ENCODE assay signal across 23 cellular contexts in the genomic region with DNA sequence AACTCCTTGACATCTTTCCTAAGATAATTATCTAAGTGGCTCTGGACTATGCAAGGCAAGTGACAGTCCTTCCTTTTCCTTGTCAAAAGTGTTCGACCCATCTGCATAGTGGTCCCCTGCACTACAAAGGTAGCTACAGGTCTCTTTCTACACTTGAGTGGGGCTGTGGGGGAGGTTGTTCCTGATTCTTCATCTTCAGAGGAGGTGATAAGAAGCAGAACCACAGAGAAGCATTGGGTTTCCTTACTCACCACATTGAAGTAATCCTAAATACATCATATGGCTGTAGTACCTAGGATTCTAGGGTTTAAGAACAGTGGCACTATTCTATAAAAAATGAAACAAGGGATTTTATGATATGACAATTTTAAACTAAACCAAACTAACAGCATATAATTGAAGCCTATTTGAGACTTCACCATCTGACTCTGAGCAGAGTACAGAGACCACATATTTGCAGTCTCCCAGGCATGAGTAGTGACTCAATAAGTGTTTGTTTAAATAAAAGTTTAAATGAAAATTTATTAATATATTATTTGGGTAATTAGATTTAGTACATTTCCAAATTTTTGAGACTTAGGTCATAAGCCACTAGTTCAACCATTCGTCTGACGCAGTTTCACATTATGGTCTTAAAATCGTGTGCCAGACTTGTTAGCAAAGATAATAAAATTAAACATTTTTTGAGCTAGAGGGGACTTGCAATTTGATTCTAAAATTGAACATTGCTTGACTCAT. TPM values are rescaled to one million over a fixed set of nuclear protein-coding genes. Genes with fewer than 3 reads are reported as not detected.
DNase-seq lines count a peak whose midpoint lies in the region; ATAC-seq, FAIRE-seq and TF ChIP-seq lines count a peak whose summit lies in the region.
"Had no signal": no experiment of that assay in that cellular context is flagged by ENCODE, and none has a peak within 500 bp of the region (broad histone marks: within the 10 kb centered on the region; RNA-seq: fewer than 3 reads in every experiment).

No MANE protein-coding gene starts in this region.

- no peak for TF ChIP-seq POLR2A in GM12878 (IDR thresholded peaks at IDR 0.05; ENCODE audit: low read depth, low read length)

- H3K36me3 Mint-ChIP-seq in osteocyte (ENCODE audit: unreplicated experiment) = no peaks in the 10 kb centered on the region
- H3K36me3 Mint-ChIP-seq: activated naive CD4-positive, alpha-beta T cell treated with anti-CD3 and anti-CD28 coated beads, Interleukin-2, amount 10 ng/mL, durations not matched to agents 7 days and 5 days; type B pancreatic cell had no signal

- DNase-seq in DND-41 (peak; percentile 40), SK-N-MC (ENCODE audit: low read depth, low spot score) (no peak), GM12878 (ENCODE audit: low read depth, low spot score) (no peak), osteocyte (ENCODE audit: extremely low spot score, unreplicated experiment) (no peak), mesenteric fat pad (ENCODE audit: low spot score) (no peak), H4 (ENCODE audit: low spot score) (no peak)
- no peak for DNase-seq in central memory CD4-positive, alpha-beta T cell
- DNase-seq: activated CD4-positive, alpha-beta T cell treated with anti-CD3 and anti-CD28 coated beads for 36 hours; activated naive CD4-positive, alpha-beta T cell treated with anti-CD3 and anti-CD28 coated beads, Interleukin-2, amount 10 ng/mL, durations not matched to agents 7 days and 5 days; brain microvascular endothelial cell; gastrocnemius medialis; Karpas-422; mucosa of descending colon; NCI-H1105; NCI-H748 treated with DMSO at 0.1 percent for 48 hours; occipital lobe; PC-9; right cardiac atrium; stimulated activated naive CD4-positive, alpha-beta T cell treated with Interleukin-2 at 50 U/mL for 16 hours; T1000 had no signal

- BruUV-seq in GM12878 (replicated peaks; lab: Mats Ljungman, UMichigan) = no TSS peak

- H3K4me1 Mint-ChIP-seq in osteocyte (ENCODE audit: unreplicated experiment) = peaks cover 17% of the 10 kb centered on the region

- H3K27me3 ChIP-seq in DND-41 (ENCODE audit: insufficient read depth, low read length, poor library complexity) (no peaks in the 10 kb centered on the region), GM12878 (replicated peaks in 1 of 2; ENCODE audit: control insufficient read depth in 2 of 2, insufficient read depth in 2 of 2, low read length in 1 of 2) (no peaks in the 10 kb centered on the region)
- H3K27me3 ChIP-seq: brain microvascular endothelial cell, gastrocnemius medialis, SJSA1 had no signal

- TF ChIP-seq CTCF in DND-41 (IDR thresholded peaks at IDR 0.05; ENCODE audit: borderline replicate concordance, extremely low read depth, low read length, poor library complexity, severe bottlenecking) (no peak), GM12878 (IDR thresholded peaks at IDR 0.05 in 2 of 3, conservative IDR thresholded peaks at IDR 0.05 in 1 of 3; ENCODE audit: control insufficient read depth in 2 of 3, extremely low read depth in 1 of 3, insufficient read depth in 1 of 3, low read depth in 3 of 3, low read length in 3 of 3) (no peak), osteocyte (IDR thresholded peaks at IDR 0.05) (no peak)

- peak; percentile 23 for FAIRE-seq in GM12878 (lab: Jason Lieb, UNC)

- CTCF ChIA-PET in GM12878 (lab: Yijun Ruan, JAX) = interaction anchor here (0.7 to 1.4 kb wide), 4 partner anchors 11 to 365 kb away, joined by 3 read pairs; no protein-coding TSS in a partner anchor

- SMC1A ChIA-PET in GM12878 (lab: Charles Lee; ENCODE audit: uncharacterized antibody, unreplicated experiment) = interaction anchor here (1.1 to 1.5 kb wide), 2 partner anchors 17 to 51 kb away, joined by 3 to 4 read pairs; no protein-coding TSS in a partner anchor

- H3K27ac Mint-ChIP-seq in osteocyte (ENCODE audit: unreplicated experiment) = peak overlapping the region; percentile 81
- H3K27ac Mint-ChIP-seq: activated naive CD4-positive, alpha-beta T cell treated with anti-CD3 and anti-CD28 coated beads, Interleukin-2, amount 10 ng/mL, durations not matched to agents 7 days and 5 days; type B pancreatic cell had no signal

- H3K4me1 ChIP-seq in DND-41 (ENCODE audit: insufficient read depth, low read length) (peaks cover 30% of the 10 kb centered on the region), GM12878 (ENCODE audit: control insufficient read depth, insufficient read depth, low read length) (no peaks in the 10 kb centered on the region)
- H3K4me1 ChIP-seq: gastrocnemius medialis, SJSA1 had no signal

- H3K9me3 ChIP-seq in DND-41 (ENCODE audit: insufficient read depth, low read length, severe bottlenecking) (no peaks in the 10 kb centered on the region), SK-N-MC (ENCODE audit: low read depth, low read length) (no peaks in the 10 kb centered on the region), GM12878 (replicated peaks; ENCODE audit: control insufficient read depth, insufficient read depth, low read length) (no peaks in the 10 kb centered on the region)
- H3K9me3 ChIP-seq: gastrocnemius medialis, mucosa of descending colon, SJSA1 had no signal

- TF ChIP-seq RAD21 in GM12878 (IDR thresholded peaks at IDR 0.05; ENCODE audit: insufficient read depth, low read depth, low read length) = no peak

- H3K4me3 Mint-ChIP-seq in osteocyte (ENCODE audit: unreplicated experiment) = no peak overlapping the region
- H3K4me3 Mint-ChIP-seq: activated CD4-positive, alpha-beta T cell treated with anti-CD3 and anti-CD28 coated beads for 36 hours; activated naive CD4-positive, alpha-beta T cell treated with anti-CD3 and anti-CD28 coated beads, Interleukin-2, amount 10 ng/mL, durations not matched to agents 7 days and 5 days; type B pancreatic cell had no signal

- peak overlapping the region; percentile 47 for H3K9ac ChIP-seq in DND-41 (ENCODE audit: low read depth, low read length)
- H3K9ac ChIP-seq in SK-N-MC (ENCODE audit: insufficient read length) = peak overlapping the region; percentile 41
- no peak overlapping the region for H3K9ac ChIP-seq in GM12878 (ENCODE audit: control insufficient read depth, insufficient read depth, low read length)

- POLR2A ChIA-PET in GM12878 (lab: Charles Lee) = no interaction called here

- H3K79me2 ChIP-seq in DND-41 (ENCODE audit: insufficient read depth, low read length) (no peaks in the 10 kb centered on the region), GM12878 (ENCODE audit: control insufficient read depth, insufficient read depth, low read length) (no peaks in the 10 kb centered on the region)

- H3K4me3 ChIP-seq in DND-41 (ENCODE audit: low read depth in 1 of 2, low read length in 2 of 2) = no peak overlapping the region
- H3K4me3 ChIP-seq in SK-N-MC = peak overlapping the region; percentile 68
- H3K4me3 ChIP-seq in GM12878 = no peak overlapping the region
- H3K4me3 ChIP-seq: gastrocnemius medialis, mucosa of descending colon, PC-9, SJSA1 had no signal

- peak; percentile 64 for ATAC-seq in DND-41 (ENCODE audit: insufficient read depth, low read depth)
- no peak for ATAC-seq in GM12878
- no peak for ATAC-seq in GM18517 (IDR thresholded peaks at IDR 0.05; ENCODE audit: unreplicated experiment)
- ATAC-seq: gastrocnemius medialis, mucosa of descending colon, right cardiac atrium had no signal

- in situ Hi-C loops in GM12878 (cut with MboI) = no loop called here

- 25% methylated on average over 4 of the region's 4 CpGs for WGBS in GM12878 (ENCODE audit: insufficient coverage, insufficient replicate concordance, low lambda C conversion rate, missing lambda C conversion rate)

- peak overlapping the region; percentile 93 for H3K27ac ChIP-seq in DND-41 (ENCODE audit: low read length)
- peak overlapping the region; percentile 92 for H3K27ac ChIP-seq in SK-N-MC
- H3K27ac ChIP-seq in GM12878 (ENCODE audit: control insufficient read depth, insufficient read depth) = no peak overlapping the region
- H3K27ac ChIP-seq: brain microvascular endothelial cell, gastrocnemius medialis, PC-9, SJSA1 had no signal

- intact Hi-C loops in GM12878 (cut with micrococcal nuclease; ENCODE audit: unreplicated experiment) = no loop called here

- TF ChIP-seq EP300 in GM12878 (IDR thresholded peaks at IDR 0.05; ENCODE audit: borderline replicate concordance in 1 of 2, control insufficient read depth in 1 of 2, low read depth in 2 of 2, low read length in 2 of 2) = no peak

- RAD21 ChIA-PET in GM12878 (lab: Charles Lee; ENCODE audit: unreplicated experiment) = interaction anchor here (0.8 kb wide), 1 partner anchor 16 kb away, joined by 3 read pairs; no protein-coding TSS in a partner anchor

- no peaks in the 10 kb centered on the region for H3K27me3 Mint-ChIP-seq in osteocyte (ENCODE audit: unreplicated experiment)
- H3K27me3 Mint-ChIP-seq: activated CD4-positive, alpha-beta T cell treated with anti-CD3 and anti-CD28 coated beads for 36 hours; type B pancreatic cell had no signal

- H3K4me2 ChIP-seq in DND-41 (ENCODE audit: insufficient read depth, low read length) (peak overlapping the region; percentile 53; the same call in 1 of the 2 replicates), GM12878 (ENCODE audit: control insufficient read depth, insufficient read depth) (no peak overlapping the region)
- H3K4me2 ChIP-seq: PC-9 had no signal

- H2AFZ ChIP-seq in DND-41 (ENCODE audit: low read depth, low read length) (peak overlapping the region; percentile 75), GM12878 (ENCODE audit: control insufficient read depth, low read depth, low read length) (no peak overlapping the region)
- H2AFZ ChIP-seq: PC-9 had no signal

- H4K20me1 ChIP-seq in DND-41 (ENCODE audit: insufficient read depth, low read length) = no peaks in the 10 kb centered on the region
- no peaks in the 10 kb centered on the region for H4K20me1 ChIP-seq in GM12878 (ENCODE audit: control insufficient read depth, insufficient read depth)

- H3K9me3 Mint-ChIP-seq in osteocyte (ENCODE audit: unreplicated experiment) = no peaks in the 10 kb centered on the region
- H3K9me3 Mint-ChIP-seq: activated naive CD4-positive, alpha-beta T cell treated with anti-CD3 and anti-CD28 coated beads, Interleukin-2, amount 10 ng/mL, durations not matched to agents 7 days and 5 days; type B pancreatic cell had no signal

- H3K36me3 ChIP-seq in DND-41 (ENCODE audit: insufficient read depth, low read length) (no peaks in the 10 kb centered on the region), SK-N-MC (ENCODE audit: insufficient read depth, low read length) (no peaks in the 10 kb centered on the region), GM12878 (ENCODE audit: control insufficient read depth in 2 of 2, insufficient read depth in 2 of 2, low read length in 1 of 2) (no peaks in the 10 kb centered on the region)
- H3K36me3 ChIP-seq: brain microvascular endothelial cell, gastrocnemius medialis, SJSA1 had no signal

RNA-seq across cellular contexts. Expression of a gene that starts 54.9 kb away (rescaled TPM):
- 33.9 and 40.9 TPM in 2 replicates for total RNA-seq in GM12878 (2013; cell fraction: nucleolus; rRNA removed)
- 23.5 and 25.0 TPM in 2 replicates for total RNA-seq in GM12878 (2014; rRNA removed)
- 24.6 and 26.4 TPM in 2 replicates for total RNA-seq in GM12878 (2014; rRNA removed; fragmentation: Illumina TruSeq; extraction: Trizol)
- total RNA-seq in GM12878 (2021) = 28.4 and 31.5 TPM in 2 replicates
- 5.9 TPM for polyA plus RNA-seq in GM12878 (2011; ENCODE audit: low read depth)
- 77.7 and 106 TPM in 2 replicates for polyA plus RNA-seq in GM12878 (2011; rRNA removed)
- 38.8 and 41.7 TPM in 2 replicates for polyA plus RNA-seq in GM12878 (2011; cell fraction: cytosol; rRNA removed)
- 31.0 and 37.9 TPM in 2 replicates for polyA plus RNA-seq in GM12878 (2011; cell fraction: nucleus; rRNA removed)
- polyA plus RNA-seq in GM12878 (2012) = 13.1 and 16.3 TPM in 2 replicates
- polyA plus RNA-seq in GM12878 (2014; fragmentation: Illumina TruSeq; extraction: Trizol) = 23.4 and 24.9 TPM in 2 replicates
- 1 to 10 TPM; 9.4 to 9.9 TPM for polyA plus RNA-seq in GM12878 (2014; fragmentation: Nextera tagmentation; extraction: Ambion mirVana)
- 14.5 and 17.4 TPM in 2 replicates for polyA plus RNA-seq in GM12878 (2014; rRNA removed)
- polyA plus RNA-seq in GM12878 (2016; fragmentation: Nextera tagmentation; extraction: Ambion mirVana) = 10 to 100 TPM; 17.0 to 34.8 TPM
- polyA minus RNA-seq in GM12878 (2011; rRNA and poly(A)+ RNA removed) = 71.1 and 138 TPM in 2 replicates
- polyA minus RNA-seq in GM12878 (2011; cell fraction: cytosol; rRNA and poly(A)+ RNA removed) = 30.9 and 41.6 TPM in 2 replicates
- 20.1 and 37.7 TPM in 2 replicates for polyA minus RNA-seq in GM12878 (2011; cell fraction: nucleus; rRNA and poly(A)+ RNA removed)
- 55.7 and 61.6 TPM in 2 replicates for total RNA-seq in osteocyte
- total RNA-seq in mesenteric fat pad = 103 TPM
- total RNA-seq in H4 (2014; rRNA removed; shearing (Covaris generic)) = 28.0 and 36.0 TPM in 2 replicates
